ENCODE assay signal across 8 cellular contexts in the genomic region with DNA sequence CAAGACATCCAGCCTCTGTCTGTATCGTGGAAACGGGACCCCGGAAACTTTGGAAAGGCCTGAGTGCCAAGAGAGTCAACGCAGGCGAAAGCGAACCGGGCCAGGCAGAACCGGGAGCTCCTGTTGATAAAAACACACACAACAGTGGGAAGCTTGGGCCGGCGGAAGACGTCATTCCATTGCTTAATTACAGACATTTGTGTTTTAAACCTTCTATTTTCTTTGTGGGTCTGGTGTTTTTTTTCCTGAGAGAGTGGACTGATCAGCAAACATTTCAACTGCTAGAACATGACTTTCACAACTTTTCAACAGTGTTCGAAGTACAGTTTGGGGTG. TPM values are rescaled to one million over a fixed set of nuclear protein-coding genes. Genes with fewer than 3 reads are reported as not detected.
DNase-seq lines count a peak whose midpoint lies in the region; ATAC-seq, FAIRE-seq and TF ChIP-seq lines count a peak whose summit lies in the region.

No MANE protein-coding gene starts in this region.

- CTCF ChIA-PET in A549 (lab: Yijun Ruan, JAX) = interaction anchor here (0.8 to 2.6 kb wide), 6 partner anchors 9 to 48 kb away, joined by 3 to 19 read pairs (median 4); no protein-coding TSS in a partner anchor

- H3K4me1 ChIP-seq in A549 = peaks cover 24% of the 10 kb centered on the region
- H3K4me1 ChIP-seq in duodenal mucosa (ENCODE audit: control insufficient read depth in 1 of 2, insufficient read depth in 2 of 2, low read length in 2 of 2) = peaks cover 11 to 27% of the 10 kb centered on the region in 2 donors
- H3K4me1 ChIP-seq in muscle layer of colon (ENCODE audit: insufficient read depth, low read length) = peaks cover 6% of the 10 kb centered on the region

- H3K9ac ChIP-seq in duodenal mucosa (ENCODE audit: low read depth in 1 of 2, low read length in 2 of 2) (peak overlapping the region; percentile 55 to 63), muscle layer of colon (ENCODE audit: low read length) (no peak overlapping the region)

- 68% methylated on average over 12 of the region's 12 CpGs for WGBS in A549 (ENCODE audit: missing lambda C conversion rate)

- no peak for TF ChIP-seq EP300 in A549 (IDR thresholded peaks at IDR 0.05)

- H3K27ac ChIP-seq in A549 = peak overlapping the region; percentile 63 to 84
- H3K27ac ChIP-seq in duodenal mucosa (ENCODE audit: low read depth, low read length) = no peak overlapping the region
- no peak overlapping the region for H3K27ac ChIP-seq in muscle layer of colon (ENCODE audit: low read depth, low read length)

- H3K27ac Mint-ChIP-seq in IgD-negative memory B cell = peak overlapping the region in 2 of 3 donors; percentile 19 to 22

- no peak for TF ChIP-seq CTCF in A549 (IDR thresholded peaks at IDR 0.05)

- ATAC-seq in A549 = no peak; a peak in 1 of 6 replicates

- H3K27me3 Mint-ChIP-seq in IgD-negative memory B cell = peaks cover 30% of the 10 kb centered on the region

- H3K4me2 ChIP-seq in A549 = peak overlapping the region; percentile 81

- no peaks in the 10 kb centered on the region for H3K36me3 Mint-ChIP-seq in IgD-negative memory B cell

- no peak for TF ChIP-seq POLR2A in A549 (IDR thresholded peaks at IDR 0.05; ENCODE audit: low read length)

- H3K4me3 Mint-ChIP-seq in IgD-negative memory B cell = peak overlapping the region; percentile 57 to 93 (median 86)

- H3K9me3 Mint-ChIP-seq in IgD-negative memory B cell = no peaks in the 10 kb centered on the region

- no peak for TF ChIP-seq RAD21 in A549 (conservative IDR thresholded peaks at IDR 0.05 in 1 of 2, IDR thresholded peaks at IDR 0.05 in 1 of 2)

- peaks cover 8 to 14% (median 11%) of the 10 kb centered on the region in 3 donors for H3K4me1 Mint-ChIP-seq in IgD-negative memory B cell

- H3K27me3 ChIP-seq in duodenal mucosa (ENCODE audit: control insufficient read depth in 1 of 2, insufficient read depth in 2 of 2, low read length in 2 of 2) (no peaks in the 10 kb centered on the region), muscle layer of colon (ENCODE audit: control insufficient read depth in 1 of 2, insufficient read depth in 2 of 2, low read length in 2 of 2) (peaks cover 8 to 16% of the 10 kb centered on the region in 2 donors)

- H3K9me3 ChIP-seq in A549 (no peaks in the 10 kb centered on the region), duodenal mucosa (ENCODE audit: control insufficient read depth in 1 of 2, low read length in 2 of 2) (no peaks in the 10 kb centered on the region), muscle layer of colon (ENCODE audit: low read length) (no peaks in the 10 kb centered on the region)

- H3K36me3 ChIP-seq in duodenal mucosa (ENCODE audit: control insufficient read depth in 1 of 2, insufficient read depth in 2 of 2, low read length in 2 of 2) (no peaks in the 10 kb centered on the region), muscle layer of colon (ENCODE audit: insufficient read depth, low read length) (no peaks in the 10 kb centered on the region)

- POLR2A ChIA-PET in A549 (lab: Yijun Ruan, JAX) = interaction anchor here (1.0 to 1.8 kb wide), 4 partner anchors 8 to 26 kb away, joined by 4 to 6 read pairs (median 4); a partner anchor contains a TSS

- no peak for FAIRE-seq in A549 (lab: Jason Lieb, UNC)

- no peak for DNase-seq in A549 (ENCODE audit: low read depth in 1 of 2, low spot score in 1 of 2)
- DNase-seq in stimulated activated CD4-positive, alpha-beta T cell treated with anti-CD3 and anti-CD28 coated beads, Interleukin-2, amount 100 ng/mL, for 24 hours = no peak
- no peak for DNase-seq in putamen (ENCODE audit: low spot score)
- DNase-seq in activated gamma-delta T cell treated with Interleukin-2 at 50 U/mL for 16 hours = no peak
- DNase-seq in stimulated activated CD4-positive, alpha-beta T cell treated with anti-CD3 and anti-CD28 coated beads, Interleukin-15, amount 100 ng/mL, for 24 hours = no peak

- peak overlapping the region; percentile 54 for H3K4me3 ChIP-seq in A549
- peak overlapping the region; percentile 72 to 82 for H3K4me3 ChIP-seq in duodenal mucosa (ENCODE audit: low read depth in 1 of 2, low read length in 2 of 2)
- H3K4me3 ChIP-seq in muscle layer of colon (ENCODE audit: low read depth in 1 of 2, low read length in 2 of 2) = peak overlapping the region; percentile 58 to 59

TF ChIP-seq in A549, 52 proteins besides CTCF, POLR2A, EP300 and RAD21:
- TF ChIP-seq CBX8 (IDR thresholded peaks at IDR 0.05) = no peak
- no peak for TF ChIP-seq PHF8 (IDR thresholded peaks at IDR 0.05; ENCODE audit: borderline replicate concordance, low read depth)
- no peak for TF ChIP-seq CHD4 (IDR thresholded peaks at IDR 0.05; ENCODE audit: borderline replicate concordance)
- TF ChIP-seq JUN (IDR thresholded peaks at IDR 0.05) = no peak
- TF ChIP-seq HOXB5 (CRISPR knock-in tag; IDR thresholded peaks at IDR 0.05) = no peak
- TF ChIP-seq CHD2 (IDR thresholded peaks at IDR 0.05; ENCODE audit: low read length, partially characterized antibody) = no peak
- TF ChIP-seq, protein P1, sequence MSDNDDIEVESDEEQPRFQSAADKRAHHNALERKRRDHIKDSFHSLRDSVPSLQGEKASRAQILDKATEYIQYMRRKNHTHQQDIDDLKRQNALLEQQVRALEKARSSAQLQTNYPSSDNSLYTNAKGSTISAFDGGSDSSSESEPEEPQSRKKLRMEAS (IDR thresholded peaks at IDR 0.05) = no peak
- no peak for TF ChIP-seq SMC3 (IDR thresholded peaks at IDR 0.05)
- no peak for TF ChIP-seq SREBF2 (IDR thresholded peaks at IDR 0.05)
- no peak for TF ChIP-seq MAFK (IDR thresholded peaks at IDR 0.05; ENCODE audit: partially characterized antibody)
- TF ChIP-seq ZSCAN20 (CRISPR knock-in tag; IDR thresholded peaks at IDR 0.05) = no peak
- TF ChIP-seq, protein P2, sequence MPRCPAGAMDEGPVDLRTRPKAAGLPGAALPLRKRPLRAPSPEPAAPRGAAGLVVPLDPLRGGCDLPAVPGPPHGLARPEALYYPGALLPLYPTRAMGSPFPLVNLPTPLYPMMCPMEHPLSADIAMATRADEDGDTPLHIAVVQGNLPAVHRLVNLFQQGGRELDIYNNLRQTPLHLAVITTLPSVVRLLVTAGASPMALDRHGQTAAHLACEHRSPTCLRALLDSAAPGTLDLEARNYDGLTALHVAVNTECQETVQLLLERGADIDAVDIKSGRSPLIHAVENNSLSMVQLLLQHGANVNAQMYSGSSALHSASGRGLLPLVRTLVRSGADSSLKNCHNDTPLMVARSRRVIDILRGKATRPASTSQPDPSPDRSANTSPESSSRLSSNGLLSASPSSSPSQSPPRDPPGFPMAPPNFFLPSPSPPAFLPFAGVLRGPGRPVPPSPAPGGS (IDR thresholded peaks at IDR 0.05) = no peak
- TF ChIP-seq JUNB (IDR thresholded peaks at IDR 0.05) = no peak
TF ChIP-seq in A549: peak in this region for 0.

RNA-seq across cellular contexts. Expression of a gene that starts 0.9 kb away (rescaled TPM):
- polyA plus RNA-seq in A549 (2011; rRNA removed) = 7.2 and 8.2 TPM in 2 replicates
- 5.1 and 6.1 TPM in 2 replicates for polyA plus RNA-seq in A549 (2012; cell fraction: cytosol; rRNA removed)
- polyA plus RNA-seq in A549 (2012; cell fraction: nucleus; rRNA removed) = 5.8 and 6.8 TPM in 2 replicates
- polyA plus RNA-seq in A549 (2017; fragmentation: RNase III; extraction: RNeasy Plus Mini Kit Qiagen cat#74134 plus additional on column Dnase treatment) = 6.6 to 8.5 TPM (median 8.1 TPM) in 3 replicates
- 8.3 and 16.6 TPM in 2 replicates for polyA minus RNA-seq in A549 (2011; rRNA and poly(A)+ RNA removed)
- polyA plus RNA-seq in IgD-negative memory B cell = 0.43 TPM

RNA-seq across cellular contexts. Expression of a gene that starts 24.0 kb away (rescaled TPM):
- polyA plus RNA-seq in A549 (2011; rRNA removed) = 13.8 and 21.5 TPM in 2 replicates
- 25.8 and 37.7 TPM in 2 replicates for polyA plus RNA-seq in A549 (2012; cell fraction: cytosol; rRNA removed)
- polyA plus RNA-seq in A549 (2012; cell fraction: nucleus; rRNA removed) = 22.8 and 37.0 TPM in 2 replicates
- polyA plus RNA-seq in A549 (2017; fragmentation: RNase III; extraction: RNeasy Plus Mini Kit Qiagen cat#74134 plus additional on column Dnase treatment) = 11.4 to 12.9 TPM (median 12.8 TPM) in 3 replicates
- polyA minus RNA-seq in A549 (2011; rRNA and poly(A)+ RNA removed) = 7.6 and 8.8 TPM in 2 replicates
- polyA plus RNA-seq in IgD-negative memory B cell = 4.3 TPM

Comparison
In these comparisons a context has a peak if more than half of its experiments do, and no peak if none do; other contexts are left out.
1. H3K27ac ChIP-seq: peak in A549 (2 of 2); none in duodenal mucosa (single experiment) and muscle layer of colon (single experiment).
2. Peak in every context shown above with its lines, with median percentiles within 50 percentile points of each other: H3K4me3 ChIP-seq.